8 cellular contexts compared by ENCODE assay signal in genomic region chr20:676315-676937, GRCh38.
DNase-seq lines count a peak whose midpoint lies in the region; ATAC-seq, FAIRE-seq and TF ChIP-seq lines count a peak whose summit lies in the region.

No MANE protein-coding gene starts in this region.

- FAIRE-seq in GM19239 (lab: Jason Lieb, UNC), result no peak

- H3K9me3 ChIP-seq in ES-I3 (ENCODE audit: control insufficient read depth, insufficient read depth, low read length) (no peaks in the 10 kb centered on the region), NT2/D1 (ENCODE audit: insufficient read depth, low read length) (no peaks in the 10 kb centered on the region)

- H3K36me3 ChIP-seq in ES-I3 (ENCODE audit: insufficient read depth, low read length), result no peaks in the 10 kb centered on the region
- no peaks in the 10 kb centered on the region for H3K36me3 ChIP-seq in NT2/D1 (ENCODE audit: insufficient read depth, insufficient read length, low read length)

- TF ChIP-seq CTCF in 22Rv1 (IDR thresholded peaks at IDR 0.05), result no peak

- peaks cover 46% of the 10 kb centered on the region for H3K27me3 ChIP-seq in NT2/D1 (ENCODE audit: insufficient read depth, insufficient read length)

- H3K4me3 ChIP-seq in NT2/D1 (ENCODE audit: insufficient read length, low read depth), result peak overlapping the region; percentile 34
- H3K4me3 ChIP-seq in iPS-11a (ENCODE audit: low read depth, low read length), result peak overlapping the region; percentile 15

- H3K9ac ChIP-seq in ES-I3 (ENCODE audit: low read depth, low read length) (peak overlapping the region; percentile 75; the same call in 1 of the 2 replicates), NT2/D1 (ENCODE audit: insufficient read length, low read depth) (peak overlapping the region; percentile 57)

- peaks cover 18% of the 10 kb centered on the region for H3K4me1 ChIP-seq in ES-I3 (ENCODE audit: insufficient read depth, low read length)
- H3K4me1 ChIP-seq in NT2/D1 (ENCODE audit: insufficient read depth, insufficient read length), result peaks cover 9% of the 10 kb centered on the region

- no peak for DNase-seq in NT2/D1 (ENCODE audit: low read depth, low spot score)
- no peak for DNase-seq in GM19239 (ENCODE audit: insufficient read length, low spot score)
- no peak for DNase-seq in GF-D8 (lab: John Stamatoyannopoulos, UW)
- DNase-seq in NCI-H510A treated with DMSO at 0.1 percent for 48 hours (lab: John Stamatoyannopoulos, UW), result no peak

- H3K27ac ChIP-seq in 22Rv1, result peak overlapping the region; percentile 70

- no peak for ATAC-seq in GM19395 (IDR thresholded peaks at IDR 0.05; ENCODE audit: unreplicated experiment)
